1 cellular context compared by ENCODE assay signal in genomic region chr12:53098982-53099651, GRCh38.
TF ChIP-seq lines count a peak whose summit lies in the region.

No MANE protein-coding gene starts in this region.

TF ChIP-seq in GM23338, 12 proteins besides CTCF, POLR2A, EP300 and RAD21:
- TF ChIP-seq, protein P1, sequence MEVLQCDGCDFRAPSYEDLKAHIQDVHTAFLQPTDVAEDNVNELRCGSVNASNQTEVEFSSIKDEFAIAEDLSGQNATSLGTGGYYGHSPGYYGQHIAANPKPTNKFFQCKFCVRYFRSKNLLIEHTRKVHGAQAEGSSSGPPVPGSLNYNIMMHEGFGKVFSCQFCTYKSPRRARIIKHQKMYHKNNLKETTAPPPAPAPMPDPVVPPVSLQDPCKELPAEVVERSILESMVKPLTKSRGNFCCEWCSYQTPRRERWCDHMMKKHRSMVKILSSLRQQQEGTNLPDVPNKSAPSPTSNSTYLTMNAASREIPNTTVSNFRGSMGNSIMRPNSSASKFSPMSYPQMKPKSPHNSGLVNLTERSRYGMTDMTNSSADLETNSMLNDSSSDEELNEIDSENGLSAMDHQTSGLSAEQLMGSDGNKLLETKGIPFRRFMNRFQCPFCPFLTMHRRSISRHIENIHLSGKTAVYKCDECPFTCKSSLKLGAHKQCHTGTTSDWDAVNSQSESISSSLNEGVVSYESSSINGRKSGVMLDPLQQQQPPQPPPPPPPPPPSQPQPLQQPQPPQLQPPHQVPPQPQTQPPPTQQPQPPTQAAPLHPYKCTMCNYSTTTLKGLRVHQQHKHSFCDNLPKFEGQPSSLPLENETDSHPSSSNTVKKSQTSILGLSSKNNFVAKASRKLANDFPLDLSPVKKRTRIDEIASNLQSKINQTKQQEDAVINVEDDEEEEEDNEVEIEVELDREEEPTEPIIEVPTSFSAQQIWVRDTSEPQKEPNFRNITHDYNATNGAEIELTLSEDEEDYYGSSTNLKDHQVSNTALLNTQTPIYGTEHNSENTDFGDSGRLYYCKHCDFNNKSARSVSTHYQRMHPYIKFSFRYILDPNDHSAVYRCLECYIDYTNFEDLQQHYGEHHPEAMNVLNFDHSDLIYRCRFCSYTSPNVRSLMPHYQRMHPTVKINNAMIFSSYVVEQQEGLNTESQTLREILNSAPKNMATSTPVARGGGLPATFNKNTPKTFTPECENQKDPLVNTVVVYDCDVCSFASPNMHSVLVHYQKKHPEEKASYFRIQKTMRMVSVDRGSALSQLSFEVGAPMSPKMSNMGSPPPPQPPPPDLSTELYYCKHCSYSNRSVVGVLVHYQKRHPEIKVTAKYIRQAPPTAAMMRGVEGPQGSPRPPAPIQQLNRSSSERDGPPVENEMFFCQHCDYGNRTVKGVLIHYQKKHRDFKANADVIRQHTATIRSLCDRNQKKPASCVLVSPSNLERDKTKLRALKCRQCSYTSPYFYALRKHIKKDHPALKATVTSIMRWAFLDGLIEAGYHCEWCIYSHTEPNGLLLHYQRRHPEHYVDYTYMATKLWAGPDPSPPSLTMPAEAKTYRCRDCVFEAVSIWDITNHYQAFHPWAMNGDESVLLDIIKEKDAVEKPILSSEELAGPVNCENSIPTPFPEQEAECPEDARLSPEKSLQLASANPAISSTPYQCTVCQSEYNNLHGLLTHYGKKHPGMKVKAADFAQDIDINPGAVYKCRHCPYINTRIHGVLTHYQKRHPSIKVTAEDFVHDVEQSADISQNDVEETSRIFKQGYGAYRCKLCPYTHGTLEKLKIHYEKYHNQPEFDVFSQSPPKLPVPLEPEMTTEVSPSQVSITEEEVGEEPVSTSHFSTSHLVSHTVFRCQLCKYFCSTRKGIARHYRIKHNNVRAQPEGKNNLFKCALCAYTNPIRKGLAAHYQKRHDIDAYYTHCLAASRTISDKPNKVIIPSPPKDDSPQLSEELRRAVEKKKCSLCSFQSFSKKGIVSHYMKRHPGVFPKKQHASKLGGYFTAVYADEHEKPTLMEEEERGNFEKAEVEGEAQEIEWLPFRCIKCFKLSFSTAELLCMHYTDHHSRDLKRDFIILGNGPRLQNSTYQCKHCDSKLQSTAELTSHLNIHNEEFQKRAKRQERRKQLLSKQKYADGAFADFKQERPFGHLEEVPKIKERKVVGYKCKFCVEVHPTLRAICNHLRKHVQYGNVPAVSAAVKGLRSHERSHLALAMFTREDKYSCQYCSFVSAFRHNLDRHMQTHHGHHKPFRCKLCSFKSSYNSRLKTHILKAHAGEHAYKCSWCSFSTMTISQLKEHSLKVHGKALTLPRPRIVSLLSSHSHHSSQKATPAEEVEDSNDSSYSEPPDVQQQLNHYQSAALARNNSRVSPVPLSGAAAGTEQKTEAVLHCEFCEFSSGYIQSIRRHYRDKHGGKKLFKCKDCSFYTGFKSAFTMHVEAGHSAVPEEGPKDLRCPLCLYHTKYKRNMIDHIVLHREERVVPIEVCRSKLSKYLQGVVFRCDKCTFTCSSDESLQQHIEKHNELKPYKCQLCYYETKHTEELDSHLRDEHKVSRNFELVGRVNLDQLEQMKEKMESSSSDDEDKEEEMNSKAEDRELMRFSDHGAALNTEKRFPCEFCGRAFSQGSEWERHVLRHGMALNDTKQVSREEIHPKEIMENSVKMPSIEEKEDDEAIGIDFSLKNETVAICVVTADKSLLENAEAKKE (CRISPR knock-in tag; IDR thresholded peaks at IDR 0.05): no peak
- no peak for TF ChIP-seq REST (IDR thresholded peaks at IDR 0.05; ENCODE audit: unreplicated experiment)
- TF ChIP-seq ZNF331 (CRISPR knock-in tag; IDR thresholded peaks at IDR 0.05; ENCODE audit: low read depth): no peak
- TF ChIP-seq CREB1 (CRISPR knock-in tag; IDR thresholded peaks at IDR 0.05; ENCODE audit: low read depth): no peak
- TF ChIP-seq STAT1 (IDR thresholded peaks at IDR 0.05; ENCODE audit: unreplicated experiment): no peak
- no peak for TF ChIP-seq EZH2phosphoT487 (IDR thresholded peaks at IDR 0.05; ENCODE audit: unreplicated experiment)
- no peak for TF ChIP-seq NANOG (IDR thresholded peaks at IDR 0.05; ENCODE audit: borderline replicate concordance)
- TF ChIP-seq ZNF114 (CRISPR knock-in tag; IDR thresholded peaks at IDR 0.05): no peak
- TF ChIP-seq JUNB (IDR thresholded peaks at IDR 0.05; ENCODE audit: unreplicated experiment): no peak
- TF ChIP-seq POLR2AphosphoS5 (IDR thresholded peaks at IDR 0.05; ENCODE audit: low read depth): no peak
- TF ChIP-seq, protein P2, sequence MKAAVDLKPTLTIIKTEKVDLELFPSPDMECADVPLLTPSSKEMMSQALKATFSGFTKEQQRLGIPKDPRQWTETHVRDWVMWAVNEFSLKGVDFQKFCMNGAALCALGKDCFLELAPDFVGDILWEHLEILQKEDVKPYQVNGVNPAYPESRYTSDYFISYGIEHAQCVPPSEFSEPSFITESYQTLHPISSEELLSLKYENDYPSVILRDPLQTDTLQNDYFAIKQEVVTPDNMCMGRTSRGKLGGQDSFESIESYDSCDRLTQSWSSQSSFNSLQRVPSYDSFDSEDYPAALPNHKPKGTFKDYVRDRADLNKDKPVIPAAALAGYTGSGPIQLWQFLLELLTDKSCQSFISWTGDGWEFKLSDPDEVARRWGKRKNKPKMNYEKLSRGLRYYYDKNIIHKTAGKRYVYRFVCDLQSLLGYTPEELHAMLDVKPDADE (IDR thresholded peaks at IDR 0.05): no peak
- TF ChIP-seq EZH2 (IDR thresholded peaks at IDR 0.05; ENCODE audit: low read depth, unreplicated experiment): no peak
